Comparison of ENCODE assay signal across 11 cellular contexts in genomic region chr10:77592946-77593636, GRCh38. TPM values are rescaled to one million over a fixed set of nuclear protein-coding genes. Genes with fewer than 3 reads are reported as not detected.
DNase-seq lines count a peak whose midpoint lies in the region; ATAC-seq, FAIRE-seq and TF ChIP-seq lines count a peak whose summit lies in the region.
"Had no signal": no experiment of that assay in that cellular context is flagged by ENCODE, and none has a peak within 500 bp of the region (broad histone marks: within the 10 kb centered on the region; RNA-seq: fewer than 3 reads in every experiment).

No MANE protein-coding gene starts in this region.

- no peaks in the 10 kb centered on the region for H4K20me1 ChIP-seq in endothelial cell of umbilical vein (replicated peaks; ENCODE audit: control insufficient read depth, extremely low read depth, insufficient read depth, low read length)

- no peak overlapping the region for H2BK15ac ChIP-seq in mesendoderm (replicated peaks; ENCODE audit: low read depth)

- no peak overlapping the region for H3K18ac ChIP-seq in mesendoderm (ENCODE audit: low read length)

- no peak overlapping the region for H4K8ac ChIP-seq in mesendoderm (ENCODE audit: low read depth, low read length)

- intact Hi-C loops in endothelial cell of umbilical vein (cut with micrococcal nuclease): no loop called here

- H3K23ac ChIP-seq in mesendoderm (ENCODE audit: low read length): no peak overlapping the region

- H3K4me1 ChIP-seq in endothelial cell of umbilical vein (ENCODE audit: control insufficient read depth, extremely low read depth, insufficient read depth, low read length) (no peaks in the 10 kb centered on the region), mesendoderm (ENCODE audit: control insufficient read depth, low read depth, low read length) (no peaks in the 10 kb centered on the region)
- H3K4me1 ChIP-seq: uterus had no signal

- H3K4me3 ChIP-seq in endothelial cell of umbilical vein (replicated peaks in 1 of 3; ENCODE audit: insufficient read depth in 1 of 3, low read depth in 1 of 3, low read length in 3 of 3): no peak overlapping the region
- H3K4me3 ChIP-seq in mesendoderm (ENCODE audit: low read length): no peak overlapping the region
- H3K4me3 ChIP-seq: uterus had no signal

- no peak overlapping the region for H3K4me2 ChIP-seq in endothelial cell of umbilical vein (ENCODE audit: insufficient read depth, low read length)
- H3K4me2 ChIP-seq in mesendoderm (ENCODE audit: low read length): no peak overlapping the region

- no peak for TF ChIP-seq POLR2A in endothelial cell of umbilical vein (IDR thresholded peaks at IDR 0.05; ENCODE audit: low read depth, low read length)

- peak overlapping the region; percentile 3 for H2AFZ ChIP-seq in endothelial cell of umbilical vein (ENCODE audit: low read depth, low read length)

- dilution Hi-C loops in endothelial cell of umbilical vein (cut with MboI; ENCODE audit: extremely low pct_ligation_motif_present, low sequenced_read_pairs): no loop called here

- WGBS in mesendoderm (ENCODE audit: extremely low coverage, insufficient coverage, low lambda C conversion rate): no CpG with 5 or more reads among the region's 5 CpGs

- no peaks in the 10 kb centered on the region for H3K36me3 ChIP-seq in endothelial cell of umbilical vein (ENCODE audit: control insufficient read depth in 2 of 2, extremely low read depth in 1 of 2, insufficient read depth in 2 of 2, low read length in 2 of 2)
- H3K36me3 ChIP-seq in mesendoderm (ENCODE audit: control insufficient read depth, insufficient read depth, low read length): no peaks in the 10 kb centered on the region
- H3K36me3 ChIP-seq: uterus, WERI-Rb-1 had no signal

- H2BK5ac ChIP-seq in mesendoderm (ENCODE audit: low read length): no peak overlapping the region

- H4K5ac ChIP-seq in mesendoderm (ENCODE audit: low read length): no peak overlapping the region

- H3K27ac ChIP-seq in endothelial cell of umbilical vein (ENCODE audit: insufficient read depth, low read depth, low read length) (no peak overlapping the region), mesendoderm (ENCODE audit: low read depth, low read length) (no peak overlapping the region)
- H3K27ac ChIP-seq: WERI-Rb-1 had no signal

- H2BK120ac ChIP-seq in mesendoderm (ENCODE audit: low read depth, low read length): no peak overlapping the region

- H3K9me1 ChIP-seq in endothelial cell of umbilical vein (replicated peaks; ENCODE audit: control insufficient read depth, extremely low read depth, insufficient read depth, low read length): no peaks in the 10 kb centered on the region

- H2AK5ac ChIP-seq in mesendoderm (ENCODE audit: low read length): no peak overlapping the region

- H3K79me2 ChIP-seq in endothelial cell of umbilical vein (ENCODE audit: control insufficient read depth, insufficient read depth, low read length) (no peaks in the 10 kb centered on the region), mesendoderm (ENCODE audit: control insufficient read depth, insufficient read depth, low read length) (no peaks in the 10 kb centered on the region)

- peak; percentile 76 for DNase-seq in AG09319 (ENCODE audit: extremely low read depth, low read depth)
- DNase-seq in M059J (ENCODE audit: low read depth): peak; percentile 94
- peak; percentile 13 for DNase-seq in endothelial cell of umbilical vein (ENCODE audit: low read depth, low spot score)
- peak; percentile 29 for DNase-seq in omental fat pad (ENCODE audit: low spot score)
- DNase-seq in mesendoderm: no peak
- no peak for DNase-seq in SKM-1 treated with dmso at 0.1 percent for 144 hours (lab: John Stamatoyannopoulos, UW; ENCODE audit: unreplicated experiment)
- DNase-seq: activated naive CD8-positive, alpha-beta T cell treated with anti-CD3 and anti-CD28 coated beads for 36 hours; uterus; WERI-Rb-1 had no signal

- CTCF ChIA-PET in endothelial cell of umbilical vein (lab: Charles Lee): interaction anchor here (0.6 kb wide), 1 partner anchor 104 kb away, joined by 3 read pairs; no protein-coding TSS in a partner anchor

- ATAC-seq in omental fat pad (ENCODE audit: low FRiP score) (peak; percentile 74), GM19463 (IDR thresholded peaks at IDR 0.05; ENCODE audit: unreplicated experiment) (no peak), HG02759 (IDR thresholded peaks at IDR 0.05; ENCODE audit: unreplicated experiment) (no peak)

- no peak for FAIRE-seq in endothelial cell of umbilical vein (lab: Jason Lieb, UNC)

- POLR2A ChIA-PET in endothelial cell of umbilical vein (lab: Charles Lee): no interaction called here

- no peaks in the 10 kb centered on the region for H3K9me3 ChIP-seq in endothelial cell of umbilical vein (replicated peaks; ENCODE audit: control insufficient read depth, insufficient read depth, low read length)
- H3K9me3 ChIP-seq: uterus had no signal

- BruUV-seq in endothelial cell of umbilical vein (replicated peaks; lab: Mats Ljungman, UMichigan): no TSS peak

- H3K56ac ChIP-seq in mesendoderm (ENCODE audit: low read length): no peak overlapping the region

- no peak overlapping the region for H3K4ac ChIP-seq in mesendoderm (ENCODE audit: low read depth, low read length)

- no peaks in the 10 kb centered on the region for H3K27me3 ChIP-seq in endothelial cell of umbilical vein (ENCODE audit: control insufficient read depth in 2 of 2, insufficient read depth in 2 of 2, low read length in 2 of 2)
- no peaks in the 10 kb centered on the region for H3K27me3 ChIP-seq in mesendoderm (ENCODE audit: insufficient read depth, low read length, poor library complexity)
- H3K27me3 ChIP-seq: uterus had no signal

- H3K9ac ChIP-seq in endothelial cell of umbilical vein (replicated peaks; ENCODE audit: extremely low read depth, insufficient read depth, low read length): no peak overlapping the region
- H3K9ac ChIP-seq in mesendoderm (ENCODE audit: low read length): no peak overlapping the region

- TF ChIP-seq CTCF in AG09319 (IDR thresholded peaks at IDR 0.05; ENCODE audit: low read depth, low read length) (no peak), endothelial cell of umbilical vein (IDR thresholded peaks at IDR 0.05; ENCODE audit: extremely low read depth in 1 of 2, insufficient read depth in 1 of 2, low read depth in 1 of 2, low read length in 2 of 2) (no peak), omental fat pad (IDR thresholded peaks at IDR 0.05) (no peak)

- H3K79me1 ChIP-seq in mesendoderm (ENCODE audit: low read length): no peaks in the 10 kb centered on the region

TF ChIP-seq in endothelial cell of umbilical vein, 7 proteins besides CTCF, POLR2A, EP300 and RAD21:
- TF ChIP-seq FOS (IDR thresholded peaks at IDR 0.05; ENCODE audit: borderline replicate concordance, insufficient read depth, low read length): peak; percentile 81
- TF ChIP-seq MYC (IDR thresholded peaks at IDR 0.05; ENCODE audit: low read depth, low read length): no peak

RNA-seq across cellular contexts. Expression of gene KCNMA1, which starts 44.5 kb away (rescaled TPM):
- total RNA-seq in M059J (2014; rRNA removed; shearing (Covaris generic)): 16.1 and 23.3 TPM in 2 replicates
- total RNA-seq in endothelial cell of umbilical vein (0.44 and 0.82 TPM in 2 replicates), omental fat pad (10 to 100 TPM; 10.1 to 32.6 (median 20.1) TPM)
- polyA plus RNA-seq in endothelial cell of umbilical vein: 0.10 and 0.14 TPM in 2 replicates
- polyA plus RNA-seq in endothelial cell of umbilical vein (2011; cell fraction: cytosol; rRNA removed): 0.09 and 0.10 TPM in 2 replicates
- polyA plus RNA-seq in endothelial cell of umbilical vein (2011; cell fraction: nucleus; rRNA removed): 0.14 and 0.87 TPM in 2 replicates
- polyA plus RNA-seq in endothelial cell of umbilical vein (2012): 2.0 and 3.4 TPM in 2 replicates
- 0.45 and 0.63 TPM in 2 replicates for polyA minus RNA-seq in endothelial cell of umbilical vein
- not detected for polyA minus RNA-seq in endothelial cell of umbilical vein (2011; cell fraction: cytosol; rRNA and poly(A)+ RNA removed)
- polyA minus RNA-seq in endothelial cell of umbilical vein (2011; cell fraction: nucleus; rRNA and poly(A)+ RNA removed): 0.63 and 2.0 TPM in 2 replicates
- polyA plus RNA-seq in mesendoderm (2013, experiment 1 of 2): 1.4 TPM
- 1.9 TPM for polyA plus RNA-seq in mesendoderm (2013, experiment 2 of 2)
- total RNA-seq: activated naive CD8-positive, alpha-beta T cell treated with anti-CD3 and anti-CD28 coated beads for 36 hours had no signal

Comparison
In these comparisons a context has a peak if more than half of its experiments do, and no peak if none do; other contexts are left out.
1. DNase-seq: peak in AG09319 (single experiment), M059J (single experiment), endothelial cell of umbilical vein (single experiment) and omental fat pad (single experiment); none in mesendoderm (single experiment) and SKM-1 treated with dmso at 0.1 percent for 144 hours (single experiment).